8 cellular contexts compared by ENCODE assay signal in genomic region chr1:16048573-16049189, GRCh38. TPM values are rescaled to one million over a fixed set of nuclear protein-coding genes. Genes with fewer than 3 reads are reported as not detected.
DNase-seq lines count a peak whose midpoint lies in the region; ATAC-seq and TF ChIP-seq lines count a peak whose summit lies in the region.

No MANE protein-coding gene starts in this region.

- H3K4me1 ChIP-seq in HUES64 (ENCODE audit: insufficient read depth, low read length): no peaks in the 10 kb centered on the region
- no peaks in the 10 kb centered on the region for H3K4me1 ChIP-seq in endocrine pancreas (ENCODE audit: control insufficient read depth, insufficient read depth, low read length)
- peaks cover 6% of the 10 kb centered on the region for H3K4me1 ChIP-seq in muscle layer of colon (ENCODE audit: insufficient read depth, low read length)
- H3K4me1 ChIP-seq in tibial artery: peaks cover 0 to 11% (median 9%) of the 10 kb centered on the region in 4 donors

- peak overlapping the region; percentile 53 for H3K4me3 Mint-ChIP-seq in T-helper 17 cell

- no peaks in the 10 kb centered on the region for H3K4me1 Mint-ChIP-seq in T-helper 17 cell

- peaks cover 4% of the 10 kb centered on the region for H3K36me3 Mint-ChIP-seq in T-helper 17 cell (ENCODE audit: low read depth)

- H3K27me3 ChIP-seq in HUES64 (ENCODE audit: insufficient read depth, low read length): no peaks in the 10 kb centered on the region
- no peaks in the 10 kb centered on the region for H3K27me3 ChIP-seq in endocrine pancreas (ENCODE audit: control insufficient read depth, insufficient read depth, low read length)
- no peaks in the 10 kb centered on the region for H3K27me3 ChIP-seq in muscle layer of colon (ENCODE audit: control insufficient read depth in 1 of 2, insufficient read depth in 2 of 2, low read length in 2 of 2)
- H3K27me3 ChIP-seq in tibial artery: no peaks in the 10 kb centered on the region

- no peak for DNase-seq in T-helper 17 cell
- peak in 1 of 2 donors; percentile 44 for DNase-seq in tibial artery
- no peak for DNase-seq in midbrain (lab: John Stamatoyannopoulos, UW)
- DNase-seq in superior temporal gyrus (ENCODE audit: extremely low spot score): no peak

- ATAC-seq in T-helper 17 cell: peak; percentile 52
- no peak for ATAC-seq in HG03159 (IDR thresholded peaks at IDR 0.05; ENCODE audit: unreplicated experiment)

- peak overlapping the region; percentile 38; the same call in 1 of the 2 replicates for H3K27ac ChIP-seq in HUES64 (ENCODE audit: low read depth, low read length)
- H3K27ac ChIP-seq in muscle layer of colon (ENCODE audit: low read depth, low read length): no peak overlapping the region
- H3K27ac ChIP-seq in tibial artery: peak overlapping the region; percentile 10 to 44

- no peaks in the 10 kb centered on the region for H3K36me3 ChIP-seq in HUES64 (ENCODE audit: insufficient read depth, low read length)
- no peaks in the 10 kb centered on the region for H3K36me3 ChIP-seq in endocrine pancreas (ENCODE audit: control insufficient read depth, insufficient read depth, low read length)
- H3K36me3 ChIP-seq in muscle layer of colon (ENCODE audit: insufficient read depth, low read length): no peaks in the 10 kb centered on the region
- H3K36me3 ChIP-seq in tibial artery: no peaks in the 10 kb centered on the region

- intact Hi-C loops in tibial artery (cut with DNase I; ENCODE audit: low total_unique reads): no loop called here

- no peak overlapping the region for H3K27ac Mint-ChIP-seq in T-helper 17 cell

- H3K9me3 ChIP-seq in HUES64 (ENCODE audit: insufficient read depth, low read depth, low read length): no peaks in the 10 kb centered on the region
- H3K9me3 ChIP-seq in T-helper 17 cell (ENCODE audit: control insufficient read depth, low read length, poor library complexity, severe bottlenecking): no peaks in the 10 kb centered on the region
- no peaks in the 10 kb centered on the region for H3K9me3 ChIP-seq in endocrine pancreas (ENCODE audit: control insufficient read depth, low read length)
- H3K9me3 ChIP-seq in muscle layer of colon (ENCODE audit: low read length): no peaks in the 10 kb centered on the region
- H3K9me3 ChIP-seq in tibial artery: no peaks in the 10 kb centered on the region

- peaks cover 35% of the 10 kb centered on the region for H3K27me3 Mint-ChIP-seq in T-helper 17 cell

- 2% methylated on average over 24 of the region's 25 CpGs for WGBS in HUES64

- peak overlapping the region; percentile 58 for H3K4me3 ChIP-seq in HUES64 (ENCODE audit: low read length)
- no peak overlapping the region for H3K4me3 ChIP-seq in endocrine pancreas (ENCODE audit: control insufficient read depth, insufficient read depth, low read length)
- peak overlapping the region; percentile 54 to 76 for H3K4me3 ChIP-seq in muscle layer of colon (ENCODE audit: low read depth in 1 of 2, low read length in 2 of 2)
- H3K4me3 ChIP-seq in tibial artery: peak overlapping the region; percentile 45 to 53

- TF ChIP-seq CTCF in tibial artery (IDR thresholded peaks at IDR 0.05): no peak

- H3K9ac ChIP-seq in HUES64 (ENCODE audit: low read depth, low read length) (peak overlapping the region; percentile 58; the same call in 1 of the 2 replicates), endocrine pancreas (ENCODE audit: control insufficient read depth, insufficient read depth, low read length) (peak overlapping the region; percentile 87), muscle layer of colon (ENCODE audit: low read length) (peak overlapping the region; percentile 21)

RNA-seq across cellular contexts. Expression of gene CLCNKB, which starts 5.1 kb away (rescaled TPM):
- polyA plus RNA-seq in HUES64 (2013, experiment 1 of 2): 0.95 TPM
- 1.5 TPM for polyA plus RNA-seq in HUES64 (2013, experiment 2 of 2)
- not detected for total RNA-seq in T-helper 17 cell

RNA-seq across cellular contexts. Expression of gene FAM131C, which starts 24.8 kb away (rescaled TPM):
- 0.65 TPM for polyA plus RNA-seq in HUES64 (2013, experiment 1 of 2)
- polyA plus RNA-seq in HUES64 (2013, experiment 2 of 2): 1.1 TPM
- not detected for total RNA-seq in T-helper 17 cell

RNA-seq across cellular contexts. Expression of gene CLCNKA, which starts 26.8 kb away (rescaled TPM):
- 0.35 TPM for polyA plus RNA-seq in HUES64 (2013, experiment 1 of 2)
- 0.44 TPM for polyA plus RNA-seq in HUES64 (2013, experiment 2 of 2)
- total RNA-seq in T-helper 17 cell: not detected

RNA-seq across cellular contexts. Expression of gene HSPB7, which starts 30.8 kb away (rescaled TPM):
- polyA plus RNA-seq in HUES64 (2013, experiment 1 of 2): not detected
- not detected for polyA plus RNA-seq in HUES64 (2013, experiment 2 of 2)
- not detected for total RNA-seq in T-helper 17 cell

RNA-seq across cellular contexts. Expression of gene SRARP, which starts 44.6 kb away (rescaled TPM):
- polyA plus RNA-seq in HUES64 (2013, experiment 1 of 2): 0.25 TPM
- polyA plus RNA-seq in HUES64 (2013, experiment 2 of 2): 0.19 TPM
- not detected for total RNA-seq in T-helper 17 cell

Comparison
In these comparisons a context has a peak if more than half of its experiments do, and no peak if none do; other contexts are left out.
1. H3K9ac ChIP-seq: peak in every context shown above with its lines; median percentile 87 in endocrine pancreas; 58 in HUES64; 21 in muscle layer of colon.